ENCODE assay signal across 12 cellular contexts in the genomic region with DNA sequence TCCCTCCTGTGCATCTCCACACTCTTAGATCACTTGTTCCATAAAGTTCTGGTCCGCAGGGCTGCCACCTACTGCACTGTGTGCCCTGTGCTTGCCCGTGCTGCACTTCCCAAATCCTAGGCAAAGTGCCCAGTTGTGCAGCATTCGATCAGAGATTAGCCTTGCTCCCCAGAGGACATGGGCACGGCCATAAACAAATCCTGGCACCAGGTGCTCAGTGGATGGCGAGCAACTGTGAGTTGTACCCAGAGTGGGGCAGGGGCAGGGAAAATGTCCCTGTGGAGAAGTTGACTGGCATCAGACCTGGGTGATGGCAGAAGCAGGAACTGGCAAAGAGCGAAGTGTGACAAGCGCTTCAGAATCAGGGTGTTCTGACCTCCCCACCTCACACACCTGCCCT. TPM values are rescaled to one million over a fixed set of nuclear protein-coding genes. Genes with fewer than 3 reads are reported as not detected.
DNase-seq lines count a peak whose midpoint lies in the region; FAIRE-seq and TF ChIP-seq lines count a peak whose summit lies in the region.
"Had no signal": no experiment of that assay in that cellular context is flagged by ENCODE, and none has a peak within 500 bp of the region (broad histone marks: within the 10 kb centered on the region; RNA-seq: fewer than 3 reads in every experiment).

No MANE protein-coding gene starts in this region.

- no peak overlapping the region for H3K4ac ChIP-seq in H1 (replicated peaks; ENCODE audit: insufficient read length, low read depth, low read length)

- H3K36me3 ChIP-seq in H1 (ENCODE audit: control insufficient read depth in 2 of 4, insufficient read depth in 4 of 4, low read length in 3 of 4) (peaks cover 0 to 12% (median 7%) of the 10 kb centered on the region in 4 experiments; a peak in 4 of 8 replicates), small intestine (ENCODE audit: control insufficient read depth in 2 of 2, insufficient read depth in 2 of 2, low read length in 2 of 2) (no peaks in the 10 kb centered on the region)

- H3K56ac ChIP-seq in H1 (replicated peaks; ENCODE audit: insufficient read length, low read depth, low read length) = no peak overlapping the region

- no peak overlapping the region for H2BK15ac ChIP-seq in H1 (ENCODE audit: low read length)

- CTCF ChIA-PET in H1 (lab: Charles Lee; ENCODE audit: partially characterized antibody) = interaction anchor here (0.9 to 2.4 kb wide), 3 partner anchors 17 to 35 kb away, joined by 3 to 15 read pairs (median 11); partner anchors contain the start of gene FADS1

- no peak for TF ChIP-seq RAD21 in H1 (IDR thresholded peaks at IDR 0.05 in 1 of 2, conservative IDR thresholded peaks at IDR 0.05 in 1 of 2; ENCODE audit: low read depth in 2 of 2, low read length in 2 of 2)

- H3K4me3 Mint-ChIP-seq in activated CD4-positive, alpha-beta T cell treated with anti-CD3 and anti-CD28 coated beads, Interleukin-2, amount 10 ng/mL, durations not matched to agents 24 days and 14 days = peak overlapping the region; percentile 43

- H4K8ac ChIP-seq in H1 (ENCODE audit: extremely low read depth, insufficient read depth, low read length) = no peak overlapping the region

- TF ChIP-seq POLR2A in H1 (IDR thresholded peaks at IDR 0.05; ENCODE audit: control extremely low read depth in 1 of 2, low read depth in 2 of 2, low read length in 2 of 2) = no peak

- H3K79me1 ChIP-seq in H1 (ENCODE audit: low read depth, low read length) = peaks cover 21% of the 10 kb centered on the region

- H3K4me3 ChIP-seq in H1 (ENCODE audit: extremely low read depth in 1 of 4, insufficient read depth in 2 of 4, low read depth in 3 of 4, low read length in 4 of 4) = no peak overlapping the region
- no peak overlapping the region for H3K4me3 ChIP-seq in small intestine (ENCODE audit: low read depth in 1 of 2, low read length in 2 of 2)

- H2AK5ac ChIP-seq in H1 (ENCODE audit: low read depth, low read length) = no peak overlapping the region

- peaks cover 54% of the 10 kb centered on the region for H3K4me1 Mint-ChIP-seq in activated CD4-positive, alpha-beta T cell treated with anti-CD3 and anti-CD28 coated beads, Interleukin-2, amount 10 ng/mL, durations not matched to agents 24 days and 14 days

- no peak for DNase-seq in activated CD4-positive, alpha-beta T cell treated with anti-CD3 and anti-CD28 coated beads, Interleukin-2, amount 10 ng/mL, durations not matched to agents 24 days and 14 days
- DNase-seq in activated CD4-positive, alpha-beta T cell treated with anti-CD3 and anti-CD28 coated beads, Interleukin-2, amount 50 U/mL, for 48 hours = no peak
- DNase-seq in NCI-H526 treated with DMSO at 0.1 percent for 48 hours (lab: John Stamatoyannopoulos, UW) = peak; percentile 36
- DNase-seq in H1 (ENCODE audit: low read depth in 1 of 2, low spot score in 2 of 2) = no peak
- peak; percentile 36 for DNase-seq in small intestine
- DNase-seq in RPMI8226 = no peak
- no peak for DNase-seq in hippocampal formation (lab: John Stamatoyannopoulos, UW)
- no peak for DNase-seq in NCI-H774 (lab: John Stamatoyannopoulos, UW)
- DNase-seq: NCI-H187 treated with DMSO at 0.1 percent for 48 hours; stimulated activated CD4-positive, alpha-beta T cell treated with anti-CD3 and anti-CD28 coated beads, Interleukin-12 subunit alpha, Interleukin-12 subunit beta, amount 100 ng/mL, for 4 hours had no signal

- no peak for TF ChIP-seq CTCF in H1 (IDR thresholded peaks at IDR 0.05; ENCODE audit: control extremely low read depth in 1 of 3, insufficient read depth in 1 of 3, low read depth in 1 of 3, low read length in 3 of 3)

- no peak overlapping the region for H3K14ac ChIP-seq in H1 (ENCODE audit: insufficient read length)

- H3K4me2 ChIP-seq in H1 (ENCODE audit: insufficient read depth in 1 of 2, low read depth in 2 of 2, low read length in 2 of 2) = peak overlapping the region in 1 of 2 experiments; percentile 30; a peak in 2 of 4 replicates

- no peak overlapping the region for H2AFZ ChIP-seq in H1 (ENCODE audit: low read length)

- H3K27me3 ChIP-seq in H1 (replicated peaks in 1 of 4; ENCODE audit: control insufficient read depth in 3 of 4, extremely low read depth in 1 of 4, insufficient read depth in 3 of 4, low read length in 3 of 4) (no peaks in the 10 kb centered on the region), small intestine (ENCODE audit: control insufficient read depth in 2 of 2, insufficient read depth in 2 of 2, low read length in 2 of 2) (no peaks in the 10 kb centered on the region)

- no peak overlapping the region for H4K5ac ChIP-seq in H1 (ENCODE audit: insufficient read length, low read depth, low read length)

- POLR2A ChIA-PET in H1 (lab: Charles Lee; ENCODE audit: partially characterized antibody) = interaction anchor here (1.3 to 9.9 kb wide), 4 partner anchors 17 to 38 kb away, joined by 4 to 210 read pairs (median 12); partner anchors contain the start of gene FADS1

- no peak overlapping the region for H3K27ac ChIP-seq in H1 (ENCODE audit: low read depth, low read length)
- peak overlapping the region in 1 of 2 donors; percentile 89 for H3K27ac ChIP-seq in small intestine (ENCODE audit: low read depth in 1 of 2, low read length in 1 of 2)

- H2BK20ac ChIP-seq in H1 (ENCODE audit: low read length) = no peak overlapping the region

- peaks cover 7% of the 10 kb centered on the region for H3K23me2 ChIP-seq in H1 (ENCODE audit: low read depth, low read length)

- FAIRE-seq in H1 (lab: Jason Lieb, UNC) (no peak), small intestine (lab: Jason Lieb, UNC) (no peak)
- FAIRE-seq: H54, keratinocyte had no signal

- no peak overlapping the region for H3K18ac ChIP-seq in H1 (ENCODE audit: extremely low read depth, low read length)

- no peak overlapping the region for H2BK120ac ChIP-seq in H1 (replicated peaks; ENCODE audit: low read depth, low read length)

- 97% methylated on average over 7 of the region's 7 CpGs; no CpG with 5 or more reads in 1 of the 2 experiments for WGBS in H1 (ENCODE audit: extremely low coverage in 1 of 2, insufficient coverage in 1 of 2, insufficient read length in 1 of 2, insufficient replicate concordance in 2 of 2, low coverage in 1 of 2, low lambda C conversion rate in 2 of 2, missing lambda C conversion rate in 1 of 2), 2 experiments
- WGBS in small intestine, 3 donors = 21 to 60% (median 36%) methylated on average over 7 of the region's 7 CpGs

- intact Hi-C loops in activated CD4-positive, alpha-beta T cell treated with anti-CD3 and anti-CD28 coated beads, Interleukin-2, amount 10 ng/mL, durations not matched to agents 24 days and 14 days (cut with micrococcal nuclease) = loop anchor here (5.0 kb wide), 2 partner anchors 135 to 290 kb away; partner anchors contain the start of genes FTH1 and INCENP

- H4K91ac ChIP-seq in H1 (replicated peaks; ENCODE audit: insufficient read length, low read length) = no peak overlapping the region

- H3K4me1 ChIP-seq in H1 (replicated peaks in 1 of 4; ENCODE audit: control insufficient read depth in 3 of 4, insufficient read depth in 4 of 4, low read length in 3 of 4) = peaks cover 11 to 48% (median 28%) of the 10 kb centered on the region in 4 experiments
- peaks cover 6 to 19% of the 10 kb centered on the region in 2 donors for H3K4me1 ChIP-seq in small intestine (ENCODE audit: control insufficient read depth in 2 of 2, insufficient read depth in 1 of 2, low read depth in 1 of 2, low read length in 1 of 2)

- peaks cover 29 to 88% of the 10 kb centered on the region in 2 experiments for H3K79me2 ChIP-seq in H1 (ENCODE audit: control insufficient read depth in 1 of 2, insufficient read depth in 2 of 2, low read length in 2 of 2)

- peak overlapping the region; percentile 93 for H3K27ac Mint-ChIP-seq in activated CD4-positive, alpha-beta T cell treated with anti-CD3 and anti-CD28 coated beads, Interleukin-2, amount 10 ng/mL, durations not matched to agents 24 days and 14 days

- H2BK5ac ChIP-seq in H1 (ENCODE audit: low read depth, low read length) = peak overlapping the region; percentile 40; the same call in 1 of the 2 replicates

- H3K27me3 Mint-ChIP-seq in activated CD4-positive, alpha-beta T cell treated with anti-CD3 and anti-CD28 coated beads, Interleukin-2, amount 10 ng/mL, durations not matched to agents 24 days and 14 days = no peaks in the 10 kb centered on the region

- H4K20me1 ChIP-seq in H1 (replicated peaks in 1 of 2; ENCODE audit: control insufficient read depth in 1 of 2, insufficient read depth in 2 of 2, low read length in 2 of 2) = peaks cover 19 to 40% of the 10 kb centered on the region in 2 experiments

- H3K9ac ChIP-seq in H1 (replicated peaks in 1 of 4; ENCODE audit: extremely low read depth in 1 of 4, low read depth in 3 of 4, low read length in 3 of 4) = no peak overlapping the region

- H2BK12ac ChIP-seq in H1 (ENCODE audit: low read depth, low read length) = no peak overlapping the region

- peaks cover 29% of the 10 kb centered on the region for H3K36me3 Mint-ChIP-seq in activated CD4-positive, alpha-beta T cell treated with anti-CD3 and anti-CD28 coated beads, Interleukin-2, amount 10 ng/mL, durations not matched to agents 24 days and 14 days (ENCODE audit: low read depth)

- TF ChIP-seq EP300 in H1 (IDR thresholded peaks at IDR 0.05; ENCODE audit: borderline replicate concordance in 1 of 2, low read depth in 2 of 2, low read length in 2 of 2) = no peak

- H3K23ac ChIP-seq in H1 (ENCODE audit: insufficient read length) = no peak overlapping the region

- H3K9me3 ChIP-seq in H1 (ENCODE audit: insufficient read depth in 2 of 2, low read depth in 1 of 2, low read length in 1 of 2) (no peaks in the 10 kb centered on the region), small intestine (ENCODE audit: control insufficient read depth, low read depth) (no peaks in the 10 kb centered on the region)

- H3K9me3 Mint-ChIP-seq in activated CD4-positive, alpha-beta T cell treated with anti-CD3 and anti-CD28 coated beads, Interleukin-2, amount 10 ng/mL, durations not matched to agents 24 days and 14 days = no peaks in the 10 kb centered on the region

RNA-seq across cellular contexts. Expression of gene FADS2, which starts 4.7 kb away (rescaled TPM):
- 278 and 283 TPM in 2 replicates for total RNA-seq in activated CD4-positive, alpha-beta T cell treated with anti-CD3 and anti-CD28 coated beads, Interleukin-2, amount 10 ng/mL, durations not matched to agents 24 days and 14 days
- 499 and 526 TPM in 2 replicates for total RNA-seq in H1 (2021; fragmentation: NEBNext Ultra II Directional; extraction: Animal tissue kit (Norgen Biotek cat#: 25700))
- 635 and 701 TPM in 2 replicates for polyA plus RNA-seq in H1 (2011; rRNA removed)
- polyA plus RNA-seq in H1 (2011; cell fraction: cytosol; rRNA removed) = 497 TPM
- 671 TPM for polyA plus RNA-seq in H1 (2011; cell fraction: nucleus; rRNA removed)
- 387 to 431 TPM (median 414 TPM) in 4 replicates for polyA plus RNA-seq in H1 (2012, experiment 1 of 2)
- 532 TPM for polyA plus RNA-seq in H1 (2012, experiment 2 of 2)
- polyA plus RNA-seq in H1 (2013, experiment 1 of 2) = 1,100 TPM
- polyA plus RNA-seq in H1 (2013, experiment 2 of 2) = 1,238 TPM
- 977 and 989 TPM in 2 replicates for polyA minus RNA-seq in H1 (2011; rRNA and poly(A)+ RNA removed)
- polyA minus RNA-seq in H1 (2011; cell fraction: cytosol; rRNA and poly(A)+ RNA removed) = 321 TPM
- 205 TPM for polyA minus RNA-seq in H1 (2011; cell fraction: nucleus; rRNA and poly(A)+ RNA removed)
- polyA plus RNA-seq in small intestine = 100 to 1,000 TPM in 1 of 3 donors, 1 to 10 TPM in 2; 2.4 to 147 (median 3.4) TPM

RNA-seq across cellular contexts. Expression of gene FADS1, which starts 16.0 kb away (rescaled TPM):
- 92.5 and 94.7 TPM in 2 replicates for total RNA-seq in activated CD4-positive, alpha-beta T cell treated with anti-CD3 and anti-CD28 coated beads, Interleukin-2, amount 10 ng/mL, durations not matched to agents 24 days and 14 days
- 115 and 116 TPM in 2 replicates for total RNA-seq in H1 (2021; fragmentation: NEBNext Ultra II Directional; extraction: Animal tissue kit (Norgen Biotek cat#: 25700))
- polyA plus RNA-seq in H1 (2011; rRNA removed) (141 and 160 TPM in 2 replicates), small intestine (10 to 100 TPM in 1 of 3 donors, under 1 TPM in 2; 0.45 to 15.9 (median 0.81) TPM)
- 127 TPM for polyA plus RNA-seq in H1 (2011; cell fraction: cytosol; rRNA removed)
- polyA plus RNA-seq in H1 (2011; cell fraction: nucleus; rRNA removed) = 141 TPM
- 83.3 to 97.8 TPM (median 90.8 TPM) in 4 replicates for polyA plus RNA-seq in H1 (2012, experiment 1 of 2)
- polyA plus RNA-seq in H1 (2012, experiment 2 of 2) = 40.1 TPM
- 153 TPM for polyA plus RNA-seq in H1 (2013, experiment 1 of 2)
- 174 TPM for polyA plus RNA-seq in H1 (2013, experiment 2 of 2)
- 251 and 278 TPM in 2 replicates for polyA minus RNA-seq in H1 (2011; rRNA and poly(A)+ RNA removed)
- 150 TPM for polyA minus RNA-seq in H1 (2011; cell fraction: cytosol; rRNA and poly(A)+ RNA removed)
- 146 TPM for polyA minus RNA-seq in H1 (2011; cell fraction: nucleus; rRNA and poly(A)+ RNA removed)

RNA-seq across cellular contexts. Expression of gene FEN1, which starts 40.0 kb away (rescaled TPM):
- total RNA-seq in activated CD4-positive, alpha-beta T cell treated with anti-CD3 and anti-CD28 coated beads, Interleukin-2, amount 10 ng/mL, durations not matched to agents 24 days and 14 days = 144 and 152 TPM in 2 replicates
- 84.5 and 86.1 TPM in 2 replicates for total RNA-seq in H1 (2021; fragmentation: NEBNext Ultra II Directional; extraction: Animal tissue kit (Norgen Biotek cat#: 25700))
- 52.6 and 52.9 TPM in 2 replicates for polyA plus RNA-seq in H1 (2011; rRNA removed)
- polyA plus RNA-seq in H1 (2011; cell fraction: cytosol; rRNA removed) = 75.9 TPM
- polyA plus RNA-seq in H1 (2011; cell fraction: nucleus; rRNA removed) = 39.1 TPM
- 91.9 to 107 TPM (median 97.9 TPM) in 4 replicates for polyA plus RNA-seq in H1 (2012, experiment 1 of 2)
- polyA plus RNA-seq in H1 (2012, experiment 2 of 2) = 35.6 TPM
- 52.4 TPM for polyA plus RNA-seq in H1 (2013, experiment 1 of 2)
- polyA plus RNA-seq in H1 (2013, experiment 2 of 2) = 55.2 TPM
- polyA minus RNA-seq in H1 (2011; rRNA and poly(A)+ RNA removed) = 74.7 and 76.2 TPM in 2 replicates
- 43.7 TPM for polyA minus RNA-seq in H1 (2011; cell fraction: cytosol; rRNA and poly(A)+ RNA removed)
- polyA minus RNA-seq in H1 (2011; cell fraction: nucleus; rRNA and poly(A)+ RNA removed) = 41.1 TPM
- 10 to 100 TPM in 1 of 3 donors, 1 to 10 TPM in 2; 5.8 to 32.1 (median 7.8) TPM for polyA plus RNA-seq in small intestine

RNA-seq across cellular contexts. Expression of gene TMEM258, which starts 40.4 kb away (rescaled TPM):
- 179 and 187 TPM in 2 replicates for total RNA-seq in activated CD4-positive, alpha-beta T cell treated with anti-CD3 and anti-CD28 coated beads, Interleukin-2, amount 10 ng/mL, durations not matched to agents 24 days and 14 days
- 186 and 191 TPM in 2 replicates for total RNA-seq in H1 (2021; fragmentation: NEBNext Ultra II Directional; extraction: Animal tissue kit (Norgen Biotek cat#: 25700))
- polyA plus RNA-seq in H1 (2011; rRNA removed) (622 and 759 TPM in 2 replicates), small intestine (100 to 1,000 TPM; 116 to 211 (median 174) TPM)
- polyA plus RNA-seq in H1 (2011; cell fraction: cytosol; rRNA removed) = 508 TPM
- polyA plus RNA-seq in H1 (2011; cell fraction: nucleus; rRNA removed) = 357 TPM
- polyA plus RNA-seq in H1 (2012, experiment 1 of 2) = 367 to 567 TPM (median 473 TPM) in 4 replicates
- 392 TPM for polyA plus RNA-seq in H1 (2012, experiment 2 of 2)
- 338 TPM for polyA plus RNA-seq in H1 (2013, experiment 1 of 2)
- 352 TPM for polyA plus RNA-seq in H1 (2013, experiment 2 of 2)
- polyA minus RNA-seq in H1 (2011; rRNA and poly(A)+ RNA removed) = 163 and 184 TPM in 2 replicates
- polyA minus RNA-seq in H1 (2011; cell fraction: cytosol; rRNA and poly(A)+ RNA removed) = 130 TPM
- polyA minus RNA-seq in H1 (2011; cell fraction: nucleus; rRNA and poly(A)+ RNA removed) = 123 TPM

RNA-seq across cellular contexts. Expression of gene FADS3, which starts 58.6 kb away (rescaled TPM):
- 13.5 and 15.6 TPM in 2 replicates for total RNA-seq in activated CD4-positive, alpha-beta T cell treated with anti-CD3 and anti-CD28 coated beads, Interleukin-2, amount 10 ng/mL, durations not matched to agents 24 days and 14 days
- total RNA-seq in H1 (2021; fragmentation: NEBNext Ultra II Directional; extraction: Animal tissue kit (Norgen Biotek cat#: 25700)) = 40.2 and 43.8 TPM in 2 replicates
- polyA plus RNA-seq in H1 (2011; rRNA removed) (76.3 and 113 TPM in 2 replicates), small intestine (10 to 100 TPM in 1 of 3 donors, 1 to 10 TPM in 2; 5.9 to 17.9 (median 6.0) TPM)
- polyA plus RNA-seq in H1 (2011; cell fraction: cytosol; rRNA removed) = 75.7 TPM
- 349 TPM for polyA plus RNA-seq in H1 (2011; cell fraction: nucleus; rRNA removed)
- polyA plus RNA-seq in H1 (2012, experiment 1 of 2) = 35.5 to 56.1 TPM (median 47.0 TPM) in 4 replicates
- 45.1 TPM for polyA plus RNA-seq in H1 (2012, experiment 2 of 2)
- polyA plus RNA-seq in H1 (2013, experiment 1 of 2) = 69.5 TPM
- polyA plus RNA-seq in H1 (2013, experiment 2 of 2) = 71.8 TPM
- polyA minus RNA-seq in H1 (2011; rRNA and poly(A)+ RNA removed) = 31.1 and 40.9 TPM in 2 replicates
- 34.5 TPM for polyA minus RNA-seq in H1 (2011; cell fraction: cytosol; rRNA and poly(A)+ RNA removed)
- polyA minus RNA-seq in H1 (2011; cell fraction: nucleus; rRNA and poly(A)+ RNA removed) = 39.8 TPM

Comparison
In these comparisons a context has a peak if more than half of its experiments do, and no peak if none do; other contexts are left out.
1. DNase-seq: peak in NCI-H526 treated with DMSO at 0.1 percent for 48 hours (single experiment) and small intestine (single experiment); none in activated CD4-positive, alpha-beta T cell treated with anti-CD3 and anti-CD28 coated beads, Interleukin-2, amount 10 ng/mL, durations not matched to agents 24 days and 14 days (single experiment), activated CD4-positive, alpha-beta T cell treated with anti-CD3 and anti-CD28 coated beads, Interleukin-2, amount 50 U/mL, for 48 hours (0 of 2), H1 (0 of 2), RPMI8226 (single experiment), hippocampal formation (0 of 2) and NCI-H774 (single experiment).